In the genomic region with DNA sequence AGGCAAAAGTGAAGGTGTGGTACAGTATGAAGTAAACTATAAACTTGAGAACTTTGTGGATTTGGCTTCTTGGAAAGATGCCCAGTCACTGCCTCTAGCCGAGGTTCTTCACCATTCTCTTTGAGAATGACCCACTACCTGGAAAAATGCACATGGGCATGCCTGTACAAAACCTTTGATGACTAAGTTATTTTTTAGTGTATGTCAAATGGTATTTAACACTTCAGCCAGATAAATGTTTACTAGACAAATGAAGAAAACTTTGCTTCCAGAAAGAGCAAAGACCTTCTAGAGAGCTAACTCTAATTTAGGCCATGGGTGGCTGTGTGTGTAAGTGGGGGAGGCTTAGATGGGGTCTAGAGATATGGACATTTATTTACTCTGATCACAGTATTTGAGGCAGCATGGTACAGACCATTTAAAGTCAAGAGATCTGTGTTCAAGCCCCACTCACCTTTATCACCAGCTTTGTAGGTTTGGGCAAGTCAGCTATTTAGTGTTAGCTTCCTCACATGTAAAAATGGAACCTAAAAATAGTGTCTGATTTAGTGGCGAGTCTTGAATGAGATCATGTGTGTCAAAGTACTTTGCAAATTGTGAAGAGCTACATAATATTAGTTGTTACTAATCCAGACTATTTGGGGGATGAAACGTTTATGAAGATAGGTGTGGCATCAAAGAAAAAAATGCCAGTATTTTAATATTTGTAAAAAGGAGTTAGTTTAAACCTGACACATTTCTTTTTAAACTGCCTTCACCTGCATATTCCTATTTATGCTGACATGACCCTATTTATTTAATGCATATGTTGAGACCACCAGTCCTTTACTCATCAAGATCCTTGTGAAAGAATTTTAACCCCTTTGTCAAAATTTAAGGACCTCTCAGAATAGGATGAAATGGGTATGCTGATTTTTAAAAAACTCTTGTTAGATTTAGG, we compare ENCODE assay signal across 1 cellular context.
TF ChIP-seq lines count a peak whose summit lies in the region.

No MANE protein-coding gene starts in this region.

TF ChIP-seq in endothelial cell of umbilical vein, 7 proteins besides CTCF, POLR2A, EP300 and RAD21 (continued from another document):
- TF ChIP-seq GATA2 (IDR thresholded peaks at IDR 0.05; ENCODE audit: insufficient read depth, insufficient read length, low read depth, low read length) (no peak), EZH2 (IDR thresholded peaks at IDR 0.05; ENCODE audit: borderline replicate concordance, low read depth, low read length, severe bottlenecking) (no peak), MYC (IDR thresholded peaks at IDR 0.05; ENCODE audit: low read depth, low read length) (no peak), JUN (IDR thresholded peaks at IDR 0.05; ENCODE audit: borderline replicate concordance, insufficient read depth, insufficient read length, low read depth) (no peak), FOS (IDR thresholded peaks at IDR 0.05; ENCODE audit: borderline replicate concordance, insufficient read depth, low read length) (no peak)
- TF ChIP-seq, protein P1, sequence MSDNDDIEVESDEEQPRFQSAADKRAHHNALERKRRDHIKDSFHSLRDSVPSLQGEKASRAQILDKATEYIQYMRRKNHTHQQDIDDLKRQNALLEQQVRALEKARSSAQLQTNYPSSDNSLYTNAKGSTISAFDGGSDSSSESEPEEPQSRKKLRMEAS (IDR thresholded peaks at IDR 0.05; ENCODE audit: insufficient read depth, insufficient read length): no peak
TF ChIP-seq in endothelial cell of umbilical vein: peak in this region for 0.
